8 cellular contexts compared by ENCODE assay signal in genomic region chr15:90413411-90414379, GRCh38. TPM values are rescaled to one million over a fixed set of nuclear protein-coding genes. Genes with fewer than 3 reads are reported as not detected.
A peak's percentile ranks its signal among the peaks of the same experiment; 100 is the strongest.
DNase-seq lines count a peak whose midpoint lies in the region; ATAC-seq and TF ChIP-seq lines count a peak whose summit lies in the region.

No MANE protein-coding gene starts in this region.

- CTCF ChIA-PET in CD8-positive, alpha-beta T cell (lab: Charles Lee) = interaction anchor here (0.8 to 1.8 kb wide), 4 partner anchors 10 to 94 kb away, joined by 3 to 5 read pairs (median 4); partner anchors contain the start of gene IQGAP1

- H3K4me1 Mint-ChIP-seq in CD8-positive, alpha-beta T cell (ENCODE audit: low read depth) = peaks cover 72% of the 10 kb centered on the region
- peaks cover 87% of the 10 kb centered on the region for H3K4me1 Mint-ChIP-seq in dendritic cell treated with granulocyte-macrophage colony-stimulating factor and Interleukin-4, amounts not matched to agents 40 ng/mL and 50 ng/mL, for 4 days (ENCODE audit: low read depth)
- peaks cover 67 to 73% (median 69%) of the 10 kb centered on the region in 3 donors for H3K4me1 Mint-ChIP-seq in naive B cell

- peak overlapping the region; percentile 2 for H3K4me3 ChIP-seq in CD8-positive, alpha-beta T cell (ENCODE audit: low read depth, low read length)
- no peak overlapping the region for H3K4me3 ChIP-seq in NT2/D1 (ENCODE audit: insufficient read length, low read depth)

- H3K9ac ChIP-seq in NT2/D1 (ENCODE audit: insufficient read length, low read depth) = no peak overlapping the region

- no peak overlapping the region for H3K27ac ChIP-seq in CD8-positive, alpha-beta T cell (ENCODE audit: low read depth, low read length)

- no peaks in the 10 kb centered on the region for H3K9me3 ChIP-seq in CD8-positive, alpha-beta T cell (ENCODE audit: low read length)
- H3K9me3 ChIP-seq in NT2/D1 (ENCODE audit: insufficient read depth, low read length) = no peaks in the 10 kb centered on the region

- no peaks in the 10 kb centered on the region for H3K27me3 ChIP-seq in CD8-positive, alpha-beta T cell (ENCODE audit: insufficient read depth, low read length)
- H3K27me3 ChIP-seq in NT2/D1 (ENCODE audit: insufficient read depth, insufficient read length) = no peaks in the 10 kb centered on the region

- H3K36me3 ChIP-seq in CD8-positive, alpha-beta T cell (ENCODE audit: insufficient read depth, low read length) = no peaks in the 10 kb centered on the region
- H3K36me3 ChIP-seq in NT2/D1 (ENCODE audit: insufficient read depth, insufficient read length, low read length) = peaks cover 5% of the 10 kb centered on the region

- H3K4me1 ChIP-seq in CD8-positive, alpha-beta T cell (ENCODE audit: insufficient read depth, low read length) = peaks cover 42% of the 10 kb centered on the region
- peaks cover 2% of the 10 kb centered on the region for H3K4me1 ChIP-seq in NT2/D1 (ENCODE audit: insufficient read depth, insufficient read length)

- no peaks in the 10 kb centered on the region for H3K27me3 Mint-ChIP-seq in CD8-positive, alpha-beta T cell (ENCODE audit: low read depth)
- no peaks in the 10 kb centered on the region for H3K27me3 Mint-ChIP-seq in dendritic cell treated with granulocyte-macrophage colony-stimulating factor and Interleukin-4, amounts not matched to agents 40 ng/mL and 50 ng/mL, for 4 days
- H3K27me3 Mint-ChIP-seq in naive B cell = no peaks in the 10 kb centered on the region

- no peak for TF ChIP-seq CTCF in CD8-positive, alpha-beta T cell (IDR thresholded peaks at IDR 0.05)

- peak overlapping the region; percentile 78 for H3K27ac Mint-ChIP-seq in CD8-positive, alpha-beta T cell
- peak overlapping the region; percentile 82 for H3K27ac Mint-ChIP-seq in dendritic cell treated with granulocyte-macrophage colony-stimulating factor and Interleukin-4, amounts not matched to agents 40 ng/mL and 50 ng/mL, for 4 days
- H3K27ac Mint-ChIP-seq in naive B cell = peak overlapping the region; percentile 5 to 88 (median 65)

- H3K4me3 Mint-ChIP-seq in CD8-positive, alpha-beta T cell = no peak overlapping the region
- H3K4me3 Mint-ChIP-seq in dendritic cell treated with granulocyte-macrophage colony-stimulating factor and Interleukin-4, amounts not matched to agents 40 ng/mL and 50 ng/mL, for 4 days = peak overlapping the region; percentile 73
- H3K4me3 Mint-ChIP-seq in naive B cell = peak overlapping the region in 7 of 8 donors; percentile 2 to 75 (median 68)

- no peak for ATAC-seq in CD8-positive, alpha-beta T cell
- ATAC-seq in naive B cell (ENCODE audit: low read depth in 2 of 2) (no peak), GM21360 (IDR thresholded peaks at IDR 0.05; ENCODE audit: unreplicated experiment) (no peak), HG03135 (IDR thresholded peaks at IDR 0.05; ENCODE audit: unreplicated experiment) (no peak)

- intact Hi-C loops in CD8-positive, alpha-beta T cell (cut with DNase I, micrococcal nuclease) = loop anchor here in 1 of 2 experiments (2.0 to 5.0 kb wide), 2 partner anchors 17 to 36 kb away; no protein-coding TSS in a partner anchor
- intact Hi-C loops in dendritic cell treated with granulocyte-macrophage colony-stimulating factor and Interleukin-4, amounts not matched to agents 40 ng/mL and 50 ng/mL, for 4 days (cut with micrococcal nuclease) = no loop called here

- no peak for DNase-seq in CD8-positive, alpha-beta T cell
- DNase-seq in NT2/D1 (ENCODE audit: low read depth, low spot score) = peak; percentile 46
- DNase-seq in naive B cell = no peak
- DNase-seq in NCI-H82 (lab: John Stamatoyannopoulos, UW) = no peak
- DNase-seq in retina = no peak

- H3K9me3 Mint-ChIP-seq in CD8-positive, alpha-beta T cell = peaks cover 2% of the 10 kb centered on the region
- peaks cover 9% of the 10 kb centered on the region for H3K9me3 Mint-ChIP-seq in dendritic cell treated with granulocyte-macrophage colony-stimulating factor and Interleukin-4, amounts not matched to agents 40 ng/mL and 50 ng/mL, for 4 days
- H3K9me3 Mint-ChIP-seq in naive B cell = peaks cover 0 to 4% (median 2%) of the 10 kb centered on the region in 7 donors

- H3K36me3 Mint-ChIP-seq in CD8-positive, alpha-beta T cell = peaks cover 22% of the 10 kb centered on the region
- H3K36me3 Mint-ChIP-seq in dendritic cell treated with granulocyte-macrophage colony-stimulating factor and Interleukin-4, amounts not matched to agents 40 ng/mL and 50 ng/mL, for 4 days (ENCODE audit: low read depth) = peaks cover 58% of the 10 kb centered on the region
- H3K36me3 Mint-ChIP-seq in naive B cell = peaks cover 5 to 9% of the 10 kb centered on the region in 2 donors

- POLR2A ChIA-PET in CD8-positive, alpha-beta T cell (lab: Charles Lee) = interaction anchor here (0.7 to 1.5 kb wide), 2 partner anchors 31 to 51 kb away, joined by 3 to 5 read pairs; no protein-coding TSS in a partner anchor

RNA-seq across cellular contexts. Expression of gene IQGAP1, which starts 25.7 kb away (rescaled TPM):
- 10 to 100 TPM; 57.4 to 69.5 TPM for total RNA-seq in CD8-positive, alpha-beta T cell
- polyA plus RNA-seq in naive B cell (ENCODE audit: low read depth in 6 of 6) = 100 to 1,000 TPM in 5 of 6 donors, 10 to 100 TPM in 1; 96.5 to 182 (median 158) TPM
